Comparison of ENCODE assay signal across 31 cellular contexts in the genomic region with DNA sequence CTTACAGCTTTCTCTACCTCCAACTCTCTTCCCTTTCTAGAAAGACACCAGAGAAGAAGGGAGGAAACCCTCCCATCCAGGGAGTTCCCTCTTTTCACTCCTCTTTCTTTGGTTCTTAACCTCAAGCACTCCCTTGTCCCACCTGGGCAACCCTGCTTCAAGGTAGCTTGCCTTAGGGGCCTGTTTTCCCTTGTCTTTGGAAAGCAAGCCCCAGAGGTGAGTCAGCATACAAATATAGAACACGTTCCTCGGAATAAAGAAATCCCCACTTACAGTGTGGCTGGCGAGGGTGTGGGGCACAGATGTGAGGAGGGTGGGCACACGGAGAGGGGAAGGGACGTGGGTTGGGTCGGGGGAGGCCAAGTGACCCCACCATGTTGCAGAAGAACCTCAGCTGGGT. TPM values are rescaled to one million over a fixed set of nuclear protein-coding genes. Genes with fewer than 3 reads are reported as not detected.
DNase-seq lines count a peak whose midpoint lies in the region; ATAC-seq and TF ChIP-seq lines count a peak whose summit lies in the region.
"Had no signal": no experiment of that assay in that cellular context is flagged by ENCODE, and none has a peak within 500 bp of the region (broad histone marks: within the 10 kb centered on the region; RNA-seq: fewer than 3 reads in every experiment).

No MANE protein-coding gene starts in this region.

- H3K27ac Mint-ChIP-seq in H9 = peak overlapping the region in 2 of 3 experiments; percentile 53 to 64; a peak in 3 of 7 replicates
- H3K27ac Mint-ChIP-seq in T-helper 2 cell treated with Interferon-gamma antibody and Interleukin-4, amounts not matched to agents 5 μg/mL and 100 μg/mL, for 36 hours = no peak overlapping the region
- H3K27ac Mint-ChIP-seq: activated CD8-positive, alpha-beta T cell treated with anti-CD3 and anti-CD28 coated beads for 36 hours; activated naive CD8-positive, alpha-beta T cell treated with anti-CD3 and anti-CD28 coated beads for 36 hours; progenitor cell of endocrine pancreas had no signal

- BruUV-seq in PC-3 (replicated peaks; lab: Mats Ljungman, UMichigan) = no TSS peak

- H4K91ac ChIP-seq in H9 (ENCODE audit: insufficient read length, low read depth, low read length) = no peak overlapping the region

- CTCF ChIA-PET in PC-3 (lab: Charles Lee) = no interaction called here

- no peak overlapping the region for H4K5ac ChIP-seq in H9 (ENCODE audit: insufficient read length, low read depth, low read length)

- TF ChIP-seq CTCF in H9 (conservative IDR thresholded peaks at IDR 0.05) = no peak
- TF ChIP-seq CTCF in PC-3 (conservative IDR thresholded peaks at IDR 0.05; ENCODE audit: low read depth, low read length) = no peak
- no peak for TF ChIP-seq CTCF in coronary artery (IDR thresholded peaks at IDR 0.05)
- TF ChIP-seq CTCF in osteoblast (IDR thresholded peaks at IDR 0.05; ENCODE audit: extremely low read depth, low read depth, low read length) = no peak

- no peaks in the 10 kb centered on the region for H3K36me3 ChIP-seq in PC-3 (ENCODE audit: low read depth, low read length)
- H3K36me3 ChIP-seq in osteoblast (ENCODE audit: insufficient read depth, low read length) = no peaks in the 10 kb centered on the region
- H3K36me3 ChIP-seq: sigmoid colon, SJCRH30, uterus had no signal

- no peak overlapping the region for H3T11ph ChIP-seq in H9 (ENCODE audit: low read length)

- no peaks in the 10 kb centered on the region for H3F3A ChIP-seq in PC-3 (ENCODE audit: low read length, unreplicated experiment)

- no peak overlapping the region for H3K4me3 Mint-ChIP-seq in H9
- no peak overlapping the region for H3K4me3 Mint-ChIP-seq in T-helper 2 cell treated with Interferon-gamma antibody and Interleukin-4, amounts not matched to agents 5 μg/mL and 100 μg/mL, for 36 hours
- H3K4me3 Mint-ChIP-seq: activated CD8-positive, alpha-beta T cell treated with anti-CD3 and anti-CD28 coated beads for 36 hours; activated naive CD8-positive, alpha-beta T cell treated with anti-CD3 and anti-CD28 coated beads for 36 hours; neural crest cell had no signal

- WGBS in H9 (ENCODE audit: extremely low coverage, insufficient read length, low lambda C conversion rate) = no CpG with 5 or more reads among the region's 6 CpGs

- no peaks in the 10 kb centered on the region for H3K79me1 ChIP-seq in H9 (ENCODE audit: insufficient read depth, low read depth, low read length, poor library complexity, severe bottlenecking)

- H3K9ac ChIP-seq in H9 (ENCODE audit: extremely low read depth, insufficient read length, low read length) (no peak overlapping the region), PC-3 (ENCODE audit: low read length) (no peak overlapping the region)
- H3K9ac ChIP-seq: KMS-11 had no signal

- H3K27me3 Mint-ChIP-seq in H9 (ENCODE audit: low read depth) = peaks cover 2% of the 10 kb centered on the region
- H3K27me3 Mint-ChIP-seq in T-helper 2 cell treated with Interferon-gamma antibody and Interleukin-4, amounts not matched to agents 5 μg/mL and 100 μg/mL, for 36 hours (ENCODE audit: low read depth) = no peaks in the 10 kb centered on the region
- H3K27me3 Mint-ChIP-seq: activated naive CD8-positive, alpha-beta T cell treated with anti-CD3 and anti-CD28 coated beads for 36 hours had no signal

- H2BK15ac ChIP-seq in H9 (ENCODE audit: low read depth, low read length) = no peak overlapping the region

- no peak overlapping the region for H3K56ac ChIP-seq in H9 (ENCODE audit: insufficient read length, low read depth, low read length)

- no peak overlapping the region for H2AK5ac ChIP-seq in H9 (ENCODE audit: insufficient read length, low read length)

- H4K8ac ChIP-seq in H9 (replicated peaks; ENCODE audit: insufficient read length, low read depth, low read length) = no peak overlapping the region

- no peak overlapping the region for H2BK20ac ChIP-seq in H9 (ENCODE audit: low read depth, low read length, poor library complexity, severe bottlenecking)

- H2BK12ac ChIP-seq in H9 (ENCODE audit: insufficient read length, low read depth, low read length) = no peak overlapping the region

- H3K18ac ChIP-seq in H9 (ENCODE audit: insufficient read length, low read depth, low read length) = no peak overlapping the region

- H3K36me3 Mint-ChIP-seq in H9 (ENCODE audit: insufficient read depth in 1 of 3, low read depth in 3 of 3) = no peaks in the 10 kb centered on the region
- H3K36me3 Mint-ChIP-seq in T-helper 2 cell treated with Interferon-gamma antibody and Interleukin-4, amounts not matched to agents 5 μg/mL and 100 μg/mL, for 36 hours (ENCODE audit: low read depth) = no peaks in the 10 kb centered on the region
- H3K36me3 Mint-ChIP-seq: activated naive CD8-positive, alpha-beta T cell treated with anti-CD3 and anti-CD28 coated beads for 36 hours had no signal

- H3K9me3 ChIP-seq in H9 (ENCODE audit: control insufficient read depth, low read depth, low read length) (no peaks in the 10 kb centered on the region), PC-3 (ENCODE audit: low read length) (no peaks in the 10 kb centered on the region), osteoblast (ENCODE audit: low read depth, low read length) (no peaks in the 10 kb centered on the region)
- H3K9me3 ChIP-seq: sigmoid colon, SJCRH30, uterus had no signal

- H3K4me1 ChIP-seq in H9 (ENCODE audit: insufficient read depth, low read length) = no peaks in the 10 kb centered on the region
- H3K4me1 ChIP-seq in PC-3 (ENCODE audit: insufficient read depth, low read length) = no peaks in the 10 kb centered on the region
- peaks cover 28% of the 10 kb centered on the region for H3K4me1 ChIP-seq in osteoblast (ENCODE audit: insufficient read depth, low read length)
- H3K4me1 ChIP-seq: SJCRH30, uterus had no signal

- H3K4me2 ChIP-seq in H9 (ENCODE audit: insufficient read depth, insufficient read length, low read length) (no peak overlapping the region), PC-3 (ENCODE audit: low read length) (no peak overlapping the region), osteoblast (ENCODE audit: insufficient read depth, low read length) (no peak overlapping the region)
- H3K4me2 ChIP-seq: KMS-11 had no signal

- no peaks in the 10 kb centered on the region for H4K20me1 ChIP-seq in H9 (ENCODE audit: control insufficient read depth, insufficient read depth, insufficient read length)
- H4K20me1 ChIP-seq in PC-3 (ENCODE audit: low read length) = no peaks in the 10 kb centered on the region
- no peaks in the 10 kb centered on the region for H4K20me1 ChIP-seq in osteoblast (ENCODE audit: insufficient read depth, low read length)

- H3K4me3 ChIP-seq in PC-3 (ENCODE audit: low read length) (no peak overlapping the region), coronary artery (no peak overlapping the region), osteoblast (ENCODE audit: insufficient read depth, low read length) (no peak overlapping the region)
- H3K4me3 ChIP-seq: lung, sigmoid colon, SJCRH30, uterus had no signal

- H2AFZ ChIP-seq in H9 (ENCODE audit: low read length) (no peak overlapping the region), PC-3 (ENCODE audit: low read length) (no peak overlapping the region), osteoblast (ENCODE audit: low read length) (no peak overlapping the region)

- H3K14ac ChIP-seq in H9 (ENCODE audit: insufficient read depth, low read length) = no peak overlapping the region

- no peaks in the 10 kb centered on the region for H3K27me3 ChIP-seq in H9 (ENCODE audit: insufficient read depth, low read length)
- H3K27me3 ChIP-seq in PC-3 (ENCODE audit: low read length) = 0 out of 2 replicates have a peak, but pooled peaks cover 8% of the 10 kb centered on the region
- H3K27me3 ChIP-seq in osteoblast (ENCODE audit: insufficient read depth, low read length) = peaks cover 7% of the 10 kb centered on the region
- H3K27me3 ChIP-seq: sigmoid colon, SJCRH30, uterus had no signal

- no peak overlapping the region for H3K4ac ChIP-seq in H9 (ENCODE audit: low read depth, low read length)

- no peaks in the 10 kb centered on the region; a peak in 1 of 5 replicates for H3K9me3 Mint-ChIP-seq in H9
- H3K9me3 Mint-ChIP-seq in T-helper 2 cell treated with Interferon-gamma antibody and Interleukin-4, amounts not matched to agents 5 μg/mL and 100 μg/mL, for 36 hours = no peaks in the 10 kb centered on the region
- H3K9me3 Mint-ChIP-seq: activated CD8-positive, alpha-beta T cell treated with anti-CD3 and anti-CD28 coated beads for 36 hours; activated naive CD8-positive, alpha-beta T cell treated with anti-CD3 and anti-CD28 coated beads for 36 hours; neural crest cell had no signal

- H3K27ac ChIP-seq in H9 (ENCODE audit: insufficient read length, low read depth, low read length) (no peak overlapping the region), PC-3 (ENCODE audit: low read length) (no peak overlapping the region), coronary artery (peak overlapping the region; percentile 65 to 90), osteoblast (ENCODE audit: low read depth, low read length) (no peak overlapping the region)
- H3K27ac ChIP-seq: C4-2B, KMS-11, SJCRH30, uterus had no signal

- POLR2A ChIA-PET in PC-3 (lab: Charles Lee; ENCODE audit: unreplicated experiment) = no interaction called here

- DNase-seq in H9 (no peak), PC-3 (peak; percentile 13), coronary artery (ENCODE audit: low spot score) (peak; percentile 61), osteoblast (ENCODE audit: insufficient read length, low spot score, missing footprints) (peak; percentile 43), dermis blood vessel endothelial cell (no peak)
- no peak for DNase-seq in T-helper 2 cell treated with Interferon-gamma antibody and Interleukin-4, amounts not matched to agents 5 μg/mL and 100 μg/mL, for 36 hours (ENCODE audit: low spot score)
- DNase-seq: activated CD4-positive, alpha-beta T cell treated with anti-CD3 and anti-CD28 coated beads for 1 hour; activated CD8-positive, alpha-beta T cell treated with anti-CD3 and anti-CD28 coated beads for 36 hours; activated naive CD8-positive, alpha-beta T cell treated with anti-CD3 and anti-CD28 coated beads for 36 hours; activated T-cell treated with anti-CD3 and anti-CD28 coated beads for 4 hours; Calu3; cortex of kidney; H7; kidney glomerular epithelial cell; MM.1S; NCI-H2029 treated with DMSO at 0.1 percent for 48 hours; NCI-H2227 treated with DMSO at 0.1 percent for 48 hours; NCI-H69; sigmoid colon; SJCRH30; stimulated activated naive CD4-positive, alpha-beta T cell; uterus had no signal

- H3K23me2 ChIP-seq in H9 (ENCODE audit: insufficient read length, low read depth, low read length, poor library complexity, severe bottlenecking) = no peaks in the 10 kb centered on the region

- no peak overlapping the region for H2BK5ac ChIP-seq in H9 (ENCODE audit: insufficient read length, low read length)

- H3K9me2 ChIP-seq in PC-3 (replicated peaks; ENCODE audit: low read length) = no peaks in the 10 kb centered on the region

- ATAC-seq in PC-3 (no peak), HG03045 (IDR thresholded peaks at IDR 0.05; ENCODE audit: unreplicated experiment) (no peak)
- ATAC-seq: activated CD8-positive, alpha-beta T cell treated with anti-CD3 and anti-CD28 coated beads for 36 hours; Panc1 had no signal

- intact Hi-C loops in PC-3 (cut with micrococcal nuclease) = no loop called here

- H3K79me2 ChIP-seq in H9 (ENCODE audit: insufficient read depth, low read length) (no peaks in the 10 kb centered on the region), PC-3 (ENCODE audit: low read length) (no peaks in the 10 kb centered on the region), osteoblast (ENCODE audit: insufficient read depth, low read length) (no peaks in the 10 kb centered on the region)

- no peak overlapping the region for H2BK120ac ChIP-seq in H9 (ENCODE audit: low read depth, low read length, poor library complexity, severe bottlenecking)

- H3K23ac ChIP-seq in H9 (ENCODE audit: insufficient read length, low read depth, low read length) = no peak overlapping the region

- peaks cover 12 to 20% of the 10 kb centered on the region in 2 experiments for H3K4me1 Mint-ChIP-seq in H9
- peaks cover 6% of the 10 kb centered on the region for H3K4me1 Mint-ChIP-seq in T-helper 2 cell treated with Interferon-gamma antibody and Interleukin-4, amounts not matched to agents 5 μg/mL and 100 μg/mL, for 36 hours (ENCODE audit: low read depth)

RNA-seq across cellular contexts. Expression of a gene that starts 26.1 kb away (rescaled TPM):
- total RNA-seq in H9 (2021) (0.29 TPM in 1 of 2 replicates, not detected in the other), PC-3 (2014; rRNA removed) (not detected in 2 replicates), osteoblast (not detected in 2 replicates), dermis blood vessel endothelial cell (not detected in 2 replicates)
- total RNA-seq: activated CD8-positive, alpha-beta T cell treated with anti-CD3 and anti-CD28 coated beads for 36 hours; activated naive CD8-positive, alpha-beta T cell treated with anti-CD3 and anti-CD28 coated beads for 36 hours; Calu3; Daoy; H7; T-helper 1 cell treated with Interleukin-12 subunit alpha and Interleukin-12 subunit beta and Interleukin-4 antibody, amounts not matched to agents 30 ng/mL and 1 ng/mL, for 36 hours had no signal

RNA-seq across cellular contexts. Expression of a gene that starts 37.6 kb away (rescaled TPM):
- total RNA-seq in H9 (2021) (0.66 and 2.3 TPM in 2 replicates), PC-3 (2014; rRNA removed) (32.5 and 39.8 TPM in 2 replicates), osteoblast (8.0 and 18.5 TPM in 2 replicates), dermis blood vessel endothelial cell (2.0 and 2.4 TPM in 2 replicates)

Comparison
In these comparisons a context has a peak if more than half of its experiments do, and no peak if none do; other contexts are left out.
1. DNase-seq: peak in PC-3 (single experiment), coronary artery (single experiment) and osteoblast (single experiment); none in H9 (single experiment), dermis blood vessel endothelial cell (single experiment) and T-helper 2 cell treated with Interferon-gamma antibody and Interleukin-4, amounts not matched to agents 5 μg/mL and 100 μg/mL, for 36 hours (single experiment).
2. H3K27ac ChIP-seq: peak in coronary artery (2 of 2); none in H9 (single experiment), PC-3 (single experiment) and osteoblast (single experiment).